Comparison of ENCODE assay signal across 17 cellular contexts in the genomic region with DNA sequence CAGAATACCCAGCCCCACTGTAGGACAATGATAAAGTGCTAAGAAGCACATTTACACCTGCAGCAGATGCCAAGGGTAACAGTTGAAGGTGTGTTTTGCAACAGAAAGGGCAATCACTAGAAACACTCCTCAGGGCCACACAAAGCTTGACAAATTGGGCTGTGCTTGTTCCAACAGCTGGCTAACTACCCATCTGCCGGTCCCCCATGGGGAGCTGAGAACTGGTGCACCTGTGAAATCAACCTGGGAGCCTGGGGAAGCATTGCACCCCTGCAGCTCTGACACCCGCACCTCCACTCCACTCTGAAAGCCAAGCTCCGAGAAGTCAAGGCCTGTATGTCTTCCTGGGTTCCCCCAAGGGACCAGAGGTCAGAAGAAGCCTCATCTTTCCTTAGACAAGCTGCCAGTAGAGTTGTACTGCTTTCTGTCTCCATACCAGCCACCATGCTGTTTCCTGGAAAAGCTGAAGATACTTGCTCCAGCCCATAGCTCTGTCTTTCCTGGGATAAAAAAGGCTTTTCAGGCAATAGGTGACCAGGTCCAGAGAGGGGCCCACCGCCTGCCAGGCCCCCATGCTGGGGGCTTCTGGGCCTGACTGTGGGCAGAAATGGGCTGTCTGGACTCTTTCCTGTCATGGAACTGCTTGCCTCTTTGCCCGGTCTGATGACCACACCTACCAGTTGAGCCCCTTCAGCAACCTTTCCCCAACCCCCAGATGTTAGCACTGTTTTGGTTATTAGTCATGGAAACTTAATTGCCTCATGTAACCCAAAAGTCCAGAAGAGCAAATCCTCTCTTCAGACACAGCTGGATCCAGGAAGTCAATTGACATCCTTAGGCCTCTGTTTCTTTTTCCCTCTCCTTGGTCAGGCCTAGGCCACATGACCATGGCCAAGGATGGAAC.
A peak's percentile ranks its signal among the peaks of the same experiment; 100 is the strongest.
DNase-seq lines count a peak whose midpoint lies in the region; ATAC-seq, FAIRE-seq and TF ChIP-seq lines count a peak whose summit lies in the region.
"Had no signal": no experiment of that assay in that cellular context is flagged by ENCODE, and none has a peak within 500 bp of the region (broad histone marks: within the 10 kb centered on the region; RNA-seq: fewer than 3 reads in every experiment).

No MANE protein-coding gene starts in this region.

- H3K4me3 ChIP-seq in heart left ventricle (no peak overlapping the region), trophoblast cell (ENCODE audit: low read depth, low read length) (no peak overlapping the region)

- WGBS in heart left ventricle, 4 donors: 80 to 94% (median 87%) methylated on average over 5 of the region's 5 CpGs
- no CpG with 5 or more reads among the region's 5 CpGs for WGBS in trophoblast cell (ENCODE audit: extremely low coverage, insufficient coverage, insufficient read length)

- H3K27me3 ChIP-seq in heart left ventricle (peaks cover 0 to 3% (median 0%) of the 10 kb centered on the region in 9 donors), trophoblast cell (ENCODE audit: insufficient read depth, low read length) (no peaks in the 10 kb centered on the region)

- no peak overlapping the region for H2BK12ac ChIP-seq in trophoblast cell (ENCODE audit: low read length)

- POLR2A ChIA-PET in activated CD8-positive, alpha-beta T cell treated with anti-CD3 and anti-CD28 coated beads, Interleukin-2, amount 10 ng/mL, durations not matched to agents 7 days and 5 days (lab: Charles Lee): interaction anchor here (0.7 kb wide), 1 partner anchor 9 kb away, joined by 4 read pairs; no protein-coding TSS in a partner anchor

- DNase-seq in GM13976 (ENCODE audit: low spot score) (peak; percentile 35), NAMALWA (ENCODE audit: low spot score) (peak; percentile 29), glomerular visceral epithelial cell (ENCODE audit: extremely low spot score) (peak; percentile 57), heart left ventricle (no peak), trophoblast cell (no peak), GM12892 (ENCODE audit: insufficient read length) (no peak)
- no peak for DNase-seq in activated CD8-positive, alpha-beta T cell treated with anti-CD3 and anti-CD28 coated beads, Interleukin-2, amount 10 ng/mL, durations not matched to agents 7 days and 5 days
- DNase-seq: activated CD8-positive, alpha-beta memory T cell treated with anti-CD3 and anti-CD28 coated beads, Interleukin-2, amount 10 ng/mL, durations not matched to agents 7 days and 5 days; anterior cingulate cortex; effector CD4-positive, alpha-beta T cell; head of caudate nucleus; left ventricle myocardium superior; occipital lobe had no signal

- no peak overlapping the region for H3K4me2 ChIP-seq in trophoblast cell (ENCODE audit: low read length)
- H3K4me2 ChIP-seq: KMS-11 had no signal

- no peak overlapping the region for H3K4me3 Mint-ChIP-seq in activated CD8-positive, alpha-beta T cell treated with anti-CD3 and anti-CD28 coated beads, Interleukin-2, amount 10 ng/mL, durations not matched to agents 7 days and 5 days
- H3K4me3 Mint-ChIP-seq: activated CD8-positive, alpha-beta memory T cell treated with anti-CD3 and anti-CD28 coated beads, Interleukin-2, amount 10 ng/mL, durations not matched to agents 7 days and 5 days; CD14-positive monocyte; stimulated activated naive CD8-positive, alpha-beta T cell treated with anti-CD3 and anti-CD28 coated beads, Interleukin-15, Interleukin-2, amounts not matched to agents 100 ng/mL and 50 ng/mL, for 24 hours had no signal

- CTCF ChIA-PET in activated CD8-positive, alpha-beta T cell treated with anti-CD3 and anti-CD28 coated beads, Interleukin-2, amount 10 ng/mL, durations not matched to agents 7 days and 5 days (lab: Charles Lee): no interaction called here

- no peak overlapping the region for H2BK5ac ChIP-seq in trophoblast cell (ENCODE audit: low read depth, low read length, poor library complexity)

- H3K14ac ChIP-seq in trophoblast cell (ENCODE audit: low read length): no peak overlapping the region

- in situ Hi-C loops in GM13976 (cut with MboI; ENCODE audit: low sequenced_read_pairs, unreplicated experiment): no loop called here

- no peak overlapping the region for H2AFZ ChIP-seq in trophoblast cell (ENCODE audit: insufficient read depth, low read length, poor library complexity)

- no peaks in the 10 kb centered on the region for H3K9me3 Mint-ChIP-seq in activated CD8-positive, alpha-beta T cell treated with anti-CD3 and anti-CD28 coated beads, Interleukin-2, amount 10 ng/mL, durations not matched to agents 7 days and 5 days (ENCODE audit: insufficient read depth)
- H3K9me3 Mint-ChIP-seq: CD14-positive monocyte; stimulated activated naive CD8-positive, alpha-beta T cell treated with anti-CD3 and anti-CD28 coated beads, Interleukin-15, Interleukin-2, amounts not matched to agents 100 ng/mL and 50 ng/mL, for 24 hours had no signal

- intact Hi-C loops in heart left ventricle (cut with DNase I): no loop called here

- no peaks in the 10 kb centered on the region for H3K36me3 Mint-ChIP-seq in activated CD8-positive, alpha-beta T cell treated with anti-CD3 and anti-CD28 coated beads, Interleukin-2, amount 10 ng/mL, durations not matched to agents 7 days and 5 days (ENCODE audit: low read depth)
- H3K36me3 Mint-ChIP-seq: activated CD8-positive, alpha-beta memory T cell treated with anti-CD3 and anti-CD28 coated beads, Interleukin-2, amount 10 ng/mL, durations not matched to agents 7 days and 5 days; CD14-positive monocyte had no signal

- H3K18ac ChIP-seq in trophoblast cell (ENCODE audit: low read length): no peak overlapping the region

- H2BK120ac ChIP-seq in trophoblast cell (ENCODE audit: insufficient read depth, low read length, poor library complexity): no peak overlapping the region

- no peaks in the 10 kb centered on the region for H3K79me1 ChIP-seq in trophoblast cell (ENCODE audit: low read length)

- H3K4me1 Mint-ChIP-seq in activated CD8-positive, alpha-beta T cell treated with anti-CD3 and anti-CD28 coated beads, Interleukin-2, amount 10 ng/mL, durations not matched to agents 7 days and 5 days (ENCODE audit: low read depth): peaks cover 21% of the 10 kb centered on the region

- no peak for TF ChIP-seq POLR2A in heart left ventricle (IDR thresholded peaks at IDR 0.05)
- no peak for TF ChIP-seq POLR2A in GM12892 (IDR thresholded peaks at IDR 0.05; ENCODE audit: low read depth, low read length)

- no peaks in the 10 kb centered on the region for H3K27me3 Mint-ChIP-seq in activated CD8-positive, alpha-beta T cell treated with anti-CD3 and anti-CD28 coated beads, Interleukin-2, amount 10 ng/mL, durations not matched to agents 7 days and 5 days (ENCODE audit: low read depth)
- H3K27me3 Mint-ChIP-seq: stimulated activated naive CD8-positive, alpha-beta T cell treated with anti-CD3 and anti-CD28 coated beads, Interleukin-15, Interleukin-2, amounts not matched to agents 100 ng/mL and 50 ng/mL, for 24 hours had no signal

- no peaks in the 10 kb centered on the region for H3K79me2 ChIP-seq in trophoblast cell (ENCODE audit: control insufficient read depth, insufficient read depth, low read length, poor library complexity)

- H3K4me1 ChIP-seq in heart left ventricle (peaks cover 0 to 8% (median 0%) of the 10 kb centered on the region in 12 donors), trophoblast cell (ENCODE audit: control insufficient read depth in 1 of 2, insufficient read depth in 2 of 2, low read length in 2 of 2) (no peaks in the 10 kb centered on the region)

- TF ChIP-seq CTCF in GM13976 (IDR thresholded peaks at IDR 0.05; ENCODE audit: borderline replicate concordance, control extremely low read depth, extremely low read depth, insufficient read depth, missing control alignments) (no peak), heart left ventricle (IDR thresholded peaks at IDR 0.05) (no peak)

- no peak overlapping the region for H4K91ac ChIP-seq in trophoblast cell (ENCODE audit: low read depth, low read length)

- H3K36me3 ChIP-seq in heart left ventricle: no peaks in the 10 kb centered on the region
- no peaks in the 10 kb centered on the region for H3K36me3 ChIP-seq in trophoblast cell (ENCODE audit: control insufficient read depth in 1 of 2, insufficient read depth in 2 of 2, low read length in 2 of 2)

- H3K23ac ChIP-seq in trophoblast cell (ENCODE audit: low read length): no peak overlapping the region

- no peak overlapping the region for H3K9ac ChIP-seq in trophoblast cell (ENCODE audit: low read length)
- H3K9ac ChIP-seq: KMS-11 had no signal

- no peak overlapping the region for H3K27ac Mint-ChIP-seq in activated CD8-positive, alpha-beta T cell treated with anti-CD3 and anti-CD28 coated beads, Interleukin-2, amount 10 ng/mL, durations not matched to agents 7 days and 5 days
- H3K27ac Mint-ChIP-seq: activated CD8-positive, alpha-beta memory T cell treated with anti-CD3 and anti-CD28 coated beads, Interleukin-2, amount 10 ng/mL, durations not matched to agents 7 days and 5 days; stimulated activated naive CD8-positive, alpha-beta T cell treated with anti-CD3 and anti-CD28 coated beads, Interleukin-15, Interleukin-2, amounts not matched to agents 100 ng/mL and 50 ng/mL, for 24 hours had no signal

- no peak overlapping the region for H3K4ac ChIP-seq in trophoblast cell (ENCODE audit: low read depth, low read length)

- no peak overlapping the region for H4K12ac ChIP-seq in trophoblast cell (ENCODE audit: low read depth, low read length)

- no peak overlapping the region for H4K8ac ChIP-seq in trophoblast cell (ENCODE audit: low read depth, low read length)

- no peak for FAIRE-seq in GM12892 (lab: Jason Lieb, UNC)

- H2AK5ac ChIP-seq in trophoblast cell (ENCODE audit: low read length): no peak overlapping the region

- H3K27ac ChIP-seq in heart left ventricle (no peak overlapping the region), trophoblast cell (ENCODE audit: low read depth, low read length) (no peak overlapping the region)
- H3K27ac ChIP-seq: KMS-11 had no signal

- H3K9me3 ChIP-seq in heart left ventricle: no peaks in the 10 kb centered on the region
- H3K9me3 ChIP-seq in trophoblast cell (ENCODE audit: insufficient read depth, low read depth, low read length): peaks cover under 1% of the 10 kb centered on the region

- ATAC-seq in GM21576 (IDR thresholded peaks at IDR 0.05; ENCODE audit: unreplicated experiment) (peak; percentile 57), heart left ventricle (no peak)
- no peak for ATAC-seq in activated CD8-positive, alpha-beta T cell treated with anti-CD3 and anti-CD28 coated beads, Interleukin-2, amount 10 ng/mL, durations not matched to agents 7 days and 5 days
- ATAC-seq: activated CD8-positive, alpha-beta memory T cell treated with anti-CD3 and anti-CD28 coated beads, Interleukin-2, amount 10 ng/mL, durations not matched to agents 7 days and 5 days; left ventricle myocardium superior had no signal

Comparison
In these comparisons a context has a peak if more than half of its experiments do, and no peak if none do; other contexts are left out.
1. DNase-seq: peak in GM13976 (single experiment), NAMALWA (single experiment) and glomerular visceral epithelial cell (single experiment); none in heart left ventricle (0 of 5), activated CD8-positive, alpha-beta T cell treated with anti-CD3 and anti-CD28 coated beads, Interleukin-2, amount 10 ng/mL, durations not matched to agents 7 days and 5 days (single experiment), trophoblast cell (0 of 2) and GM12892 (single experiment).